In the genomic region with DNA sequence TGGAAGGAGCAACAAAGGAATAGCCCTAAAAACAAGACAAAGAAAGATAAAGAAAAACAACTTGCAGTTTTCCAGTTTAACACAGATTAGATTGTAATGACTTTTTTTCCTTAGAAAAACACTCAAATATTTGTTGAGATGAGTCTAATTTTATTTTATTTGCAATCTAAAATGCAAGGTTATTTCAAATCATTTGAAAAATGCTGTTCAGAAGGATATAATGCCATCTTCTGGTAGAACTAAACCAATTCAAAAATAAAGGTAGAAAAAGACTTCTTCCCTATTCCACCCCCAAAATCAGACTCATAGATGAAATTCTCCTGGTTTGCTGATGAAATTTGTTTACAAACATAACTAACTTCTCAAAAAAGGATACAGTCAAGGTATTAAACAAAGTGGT, we compare ENCODE assay signal across 2 cellular contexts.
TF ChIP-seq lines count a peak whose summit lies in the region.

No MANE protein-coding gene starts in this region.

TF ChIP-seq in A549, 52 proteins besides CTCF, POLR2A, EP300 and RAD21 (continued from another document):
- no peak for TF ChIP-seq RCOR1 (IDR thresholded peaks at IDR 0.05; ENCODE audit: low read depth, low read length)
- TF ChIP-seq, protein P1, sequence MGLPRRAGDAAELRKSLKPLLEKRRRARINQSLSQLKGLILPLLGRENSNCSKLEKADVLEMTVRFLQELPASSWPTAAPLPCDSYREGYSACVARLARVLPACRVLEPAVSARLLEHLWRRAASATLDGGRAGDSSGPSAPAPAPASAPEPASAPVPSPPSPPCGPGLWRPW (IDR thresholded peaks at IDR 0.05): no peak
- TF ChIP-seq CHD4 (IDR thresholded peaks at IDR 0.05; ENCODE audit: borderline replicate concordance): no peak
- no peak for TF ChIP-seq RFX5 (IDR thresholded peaks at IDR 0.05)
- no peak for TF ChIP-seq RNF2 (IDR thresholded peaks at IDR 0.05; ENCODE audit: borderline replicate concordance, low read depth)
- TF ChIP-seq KDM1A (IDR thresholded peaks at IDR 0.05; ENCODE audit: low read depth): no peak
- no peak for TF ChIP-seq MAZ (IDR thresholded peaks at IDR 0.05; ENCODE audit: borderline replicate concordance, low read depth, low read length)
- TF ChIP-seq ESRRA (IDR thresholded peaks at IDR 0.05; ENCODE audit: borderline replicate concordance, low read length): no peak
- TF ChIP-seq, protein P2, sequence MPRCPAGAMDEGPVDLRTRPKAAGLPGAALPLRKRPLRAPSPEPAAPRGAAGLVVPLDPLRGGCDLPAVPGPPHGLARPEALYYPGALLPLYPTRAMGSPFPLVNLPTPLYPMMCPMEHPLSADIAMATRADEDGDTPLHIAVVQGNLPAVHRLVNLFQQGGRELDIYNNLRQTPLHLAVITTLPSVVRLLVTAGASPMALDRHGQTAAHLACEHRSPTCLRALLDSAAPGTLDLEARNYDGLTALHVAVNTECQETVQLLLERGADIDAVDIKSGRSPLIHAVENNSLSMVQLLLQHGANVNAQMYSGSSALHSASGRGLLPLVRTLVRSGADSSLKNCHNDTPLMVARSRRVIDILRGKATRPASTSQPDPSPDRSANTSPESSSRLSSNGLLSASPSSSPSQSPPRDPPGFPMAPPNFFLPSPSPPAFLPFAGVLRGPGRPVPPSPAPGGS (IDR thresholded peaks at IDR 0.05): no peak
- TF ChIP-seq HOXB13 (CRISPR knock-in tag; IDR thresholded peaks at IDR 0.05; ENCODE audit: low read depth): no peak
- TF ChIP-seq, protein P3, sequence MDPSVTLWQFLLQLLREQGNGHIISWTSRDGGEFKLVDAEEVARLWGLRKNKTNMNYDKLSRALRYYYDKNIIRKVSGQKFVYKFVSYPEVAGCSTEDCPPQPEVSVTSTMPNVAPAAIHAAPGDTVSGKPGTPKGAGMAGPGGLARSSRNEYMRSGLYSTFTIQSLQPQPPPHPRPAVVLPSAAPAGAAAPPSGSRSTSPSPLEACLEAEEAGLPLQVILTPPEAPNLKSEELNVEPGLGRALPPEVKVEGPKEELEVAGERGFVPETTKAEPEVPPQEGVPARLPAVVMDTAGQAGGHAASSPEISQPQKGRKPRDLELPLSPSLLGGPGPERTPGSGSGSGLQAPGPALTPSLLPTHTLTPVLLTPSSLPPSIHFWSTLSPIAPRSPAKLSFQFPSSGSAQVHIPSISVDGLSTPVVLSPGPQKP (IDR thresholded peaks at IDR 0.05; ENCODE audit: low read depth, low read length): no peak
- no peak for TF ChIP-seq CEBPB (IDR thresholded peaks at IDR 0.05)
- no peak for TF ChIP-seq JUN (IDR thresholded peaks at IDR 0.05)
- no peak for TF ChIP-seq CHD2 (IDR thresholded peaks at IDR 0.05; ENCODE audit: low read length, partially characterized antibody)

TF ChIP-seq in HCT116, 20 proteins besides CTCF, POLR2A, EP300 and RAD21:
- TF ChIP-seq, protein P4, sequence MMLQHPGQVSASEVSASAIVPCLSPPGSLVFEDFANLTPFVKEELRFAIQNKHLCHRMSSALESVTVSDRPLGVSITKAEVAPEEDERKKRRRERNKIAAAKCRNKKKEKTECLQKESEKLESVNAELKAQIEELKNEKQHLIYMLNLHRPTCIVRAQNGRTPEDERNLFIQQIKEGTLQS (IDR thresholded peaks at IDR 0.05): no peak
- TF ChIP-seq SP1 (IDR thresholded peaks at IDR 0.05; ENCODE audit: low read depth) (no peak), POLR2AphosphoS5 (IDR thresholded peaks at IDR 0.05; ENCODE audit: low read depth, low read length) (no peak), TCF7L2 (IDR thresholded peaks at IDR 0.05; ENCODE audit: borderline replicate concordance, extremely low read depth, insufficient read depth, insufficient read length) (no peak), YY1 (IDR thresholded peaks at IDR 0.05; ENCODE audit: extremely low read depth, insufficient replicate concordance, low read depth, low read length) (no peak), JUND (IDR thresholded peaks at IDR 0.05) (no peak), EZH2phosphoT487 (IDR thresholded peaks at IDR 0.05; ENCODE audit: borderline replicate concordance) (no peak), SRF (IDR thresholded peaks at IDR 0.05; ENCODE audit: low read depth) (no peak), ZFX (IDR thresholded peaks at IDR 0.05) (no peak), EZH2 (IDR thresholded peaks at IDR 0.05) (no peak), CEBPB (IDR thresholded peaks at IDR 0.05; ENCODE audit: low read depth) (no peak), SIN3A (IDR thresholded peaks at IDR 0.05; ENCODE audit: low read depth) (no peak), EGR1 (IDR thresholded peaks at IDR 0.05; ENCODE audit: low read depth) (no peak)
- TF ChIP-seq, protein P5, sequence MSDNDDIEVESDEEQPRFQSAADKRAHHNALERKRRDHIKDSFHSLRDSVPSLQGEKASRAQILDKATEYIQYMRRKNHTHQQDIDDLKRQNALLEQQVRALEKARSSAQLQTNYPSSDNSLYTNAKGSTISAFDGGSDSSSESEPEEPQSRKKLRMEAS (IDR thresholded peaks at IDR 0.05): no peak
- TF ChIP-seq, protein P6, sequence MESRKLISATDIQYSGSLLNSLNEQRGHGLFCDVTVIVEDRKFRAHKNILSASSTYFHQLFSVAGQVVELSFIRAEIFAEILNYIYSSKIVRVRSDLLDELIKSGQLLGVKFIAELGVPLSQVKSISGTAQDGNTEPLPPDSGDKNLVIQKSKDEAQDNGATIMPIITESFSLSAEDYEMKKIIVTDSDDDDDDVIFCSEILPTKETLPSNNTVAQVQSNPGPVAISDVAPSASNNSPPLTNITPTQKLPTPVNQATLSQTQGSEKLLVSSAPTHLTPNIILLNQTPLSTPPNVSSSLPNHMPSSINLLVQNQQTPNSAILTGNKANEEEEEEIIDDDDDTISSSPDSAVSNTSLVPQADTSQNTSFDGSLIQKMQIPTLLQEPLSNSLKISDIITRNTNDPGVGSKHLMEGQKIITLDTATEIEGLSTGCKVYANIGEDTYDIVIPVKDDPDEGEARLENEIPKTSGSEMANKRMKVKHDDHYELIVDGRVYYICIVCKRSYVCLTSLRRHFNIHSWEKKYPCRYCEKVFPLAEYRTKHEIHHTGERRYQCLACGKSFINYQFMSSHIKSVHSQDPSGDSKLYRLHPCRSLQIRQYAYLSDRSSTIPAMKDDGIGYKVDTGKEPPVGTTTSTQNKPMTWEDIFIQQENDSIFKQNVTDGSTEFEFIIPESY (IDR thresholded peaks at IDR 0.05; ENCODE audit: extremely low read depth, insufficient replicate concordance, low read length): no peak
